Comparison of ENCODE assay signal across 1 cellular context in the genomic region with DNA sequence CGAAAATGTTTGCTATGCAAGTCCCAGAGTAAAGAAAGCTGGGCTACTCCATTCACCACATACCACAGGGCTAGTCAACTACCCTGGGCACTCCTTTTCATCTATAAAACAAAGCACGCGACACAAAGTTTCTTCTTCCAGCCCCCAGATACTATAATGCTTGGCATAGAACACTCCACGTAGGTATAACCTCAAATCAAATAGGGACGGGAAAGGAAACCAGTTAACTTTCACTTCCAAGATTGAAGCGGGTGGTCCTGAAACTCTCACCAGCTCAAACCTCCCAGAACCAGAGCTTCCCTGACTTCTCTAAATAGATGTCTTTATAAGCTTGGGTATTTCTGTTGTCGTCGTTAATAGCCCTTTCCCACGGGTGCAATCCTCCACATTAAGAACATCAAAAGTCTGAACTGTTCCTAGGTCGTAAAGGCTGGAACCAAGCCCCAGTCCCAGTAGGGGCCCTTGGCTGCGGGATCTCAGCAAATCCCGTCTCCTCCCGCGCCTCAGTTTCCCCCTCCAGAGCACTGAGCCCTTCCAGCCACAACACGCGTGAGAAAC.
TF ChIP-seq lines count a peak whose summit lies in the region.

No MANE protein-coding gene starts in this region.

TF ChIP-seq in GM12878, 131 proteins besides CTCF, POLR2A, EP300 and RAD21 (continued from another document):
- peak; percentile 34; the same call in 1 of the 2 replicates for TF ChIP-seq NKRF (conservative IDR thresholded peaks at IDR 0.05)
- peak in 1 of 2 experiments; percentile 55; a peak in 1 of 4 replicates for TF ChIP-seq BHLHE40 (IDR thresholded peaks at IDR 0.05; ENCODE audit: borderline replicate concordance in 1 of 2, low read depth in 2 of 2, low read length in 1 of 2)
- no peak for TF ChIP-seq ATF2 (IDR thresholded peaks at IDR 0.05; ENCODE audit: low read length)
- no peak for TF ChIP-seq PBX3 (IDR thresholded peaks at IDR 0.05; ENCODE audit: insufficient replicate concordance, low read depth, low read length)
- no peak for TF ChIP-seq CEBPZ (IDR thresholded peaks at IDR 0.05; ENCODE audit: low read depth, low read length)
- TF ChIP-seq JUNB (IDR thresholded peaks at IDR 0.05): no peak
- no peak for TF ChIP-seq CHD2 (IDR thresholded peaks at IDR 0.05; ENCODE audit: borderline replicate concordance, low read depth, low read length)
- TF ChIP-seq MEF2A (IDR thresholded peaks at IDR 0.05; ENCODE audit: insufficient read depth, low read depth, low read length): no peak
- TF ChIP-seq BACH1 (IDR thresholded peaks at IDR 0.05; ENCODE audit: borderline replicate concordance): 0 out of 2 replicates have a peak, but pooled peaks have one; percentile 9
- TF ChIP-seq, protein P1, sequence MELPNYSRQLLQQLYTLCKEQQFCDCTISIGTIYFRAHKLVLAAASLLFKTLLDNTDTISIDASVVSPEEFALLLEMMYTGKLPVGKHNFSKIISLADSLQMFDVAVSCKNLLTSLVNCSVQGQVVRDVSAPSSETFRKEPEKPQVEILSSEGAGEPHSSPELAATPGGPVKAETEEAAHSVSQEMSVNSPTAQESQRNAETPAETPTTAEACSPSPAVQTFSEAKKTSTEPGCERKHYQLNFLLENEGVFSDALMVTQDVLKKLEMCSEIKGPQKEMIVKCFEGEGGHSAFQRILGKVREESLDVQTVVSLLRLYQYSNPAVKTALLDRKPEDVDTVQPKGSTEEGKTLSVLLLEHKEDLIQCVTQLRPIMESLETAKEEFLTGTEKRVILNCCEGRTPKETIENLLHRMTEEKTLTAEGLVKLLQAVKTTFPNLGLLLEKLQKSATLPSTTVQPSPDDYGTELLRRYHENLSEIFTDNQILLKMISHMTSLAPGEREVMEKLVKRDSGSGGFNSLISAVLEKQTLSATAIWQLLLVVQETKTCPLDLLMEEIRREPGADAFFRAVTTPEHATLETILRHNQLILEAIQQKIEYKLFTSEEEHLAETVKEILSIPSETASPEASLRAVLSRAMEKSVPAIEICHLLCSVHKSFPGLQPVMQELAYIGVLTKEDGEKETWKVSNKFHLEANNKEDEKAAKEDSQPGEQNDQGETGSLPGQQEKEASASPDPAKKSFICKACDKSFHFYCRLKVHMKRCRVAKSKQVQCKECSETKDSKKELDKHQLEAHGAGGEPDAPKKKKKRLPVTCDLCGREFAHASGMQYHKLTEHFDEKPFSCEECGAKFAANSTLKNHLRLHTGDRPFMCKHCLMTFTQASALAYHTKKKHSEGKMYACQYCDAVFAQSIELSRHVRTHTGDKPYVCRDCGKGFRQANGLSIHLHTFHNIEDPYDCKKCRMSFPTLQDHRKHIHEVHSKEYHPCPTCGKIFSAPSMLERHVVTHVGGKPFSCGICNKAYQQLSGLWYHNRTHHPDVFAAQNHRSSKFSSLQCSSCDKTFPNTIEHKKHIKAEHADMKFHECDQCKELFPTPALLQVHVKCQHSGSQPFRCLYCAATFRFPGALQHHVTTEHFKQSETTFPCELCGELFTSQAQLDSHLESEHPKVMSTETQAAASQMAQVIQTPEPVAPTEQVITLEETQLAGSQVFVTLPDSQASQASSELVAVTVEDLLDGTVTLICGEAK (IDR thresholded peaks at IDR 0.05; ENCODE audit: borderline replicate concordance): 0 out of 2 replicates have a peak, but pooled peaks have one; percentile 33
- no peak for TF ChIP-seq SIX5 (IDR thresholded peaks at IDR 0.05; ENCODE audit: low read depth, low read length, severe bottlenecking)
- no peak for TF ChIP-seq STAT3 (IDR thresholded peaks at IDR 0.05; ENCODE audit: low read depth, low read length)
- TF ChIP-seq, protein P2, sequence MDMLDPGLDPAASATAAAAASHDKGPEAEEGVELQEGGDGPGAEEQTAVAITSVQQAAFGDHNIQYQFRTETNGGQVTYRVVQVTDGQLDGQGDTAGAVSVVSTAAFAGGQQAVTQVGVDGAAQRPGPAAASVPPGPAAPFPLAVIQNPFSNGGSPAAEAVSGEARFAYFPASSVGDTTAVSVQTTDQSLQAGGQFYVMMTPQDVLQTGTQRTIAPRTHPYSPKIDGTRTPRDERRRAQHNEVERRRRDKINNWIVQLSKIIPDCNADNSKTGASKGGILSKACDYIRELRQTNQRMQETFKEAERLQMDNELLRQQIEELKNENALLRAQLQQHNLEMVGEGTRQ (IDR thresholded peaks at IDR 0.05; ENCODE audit: borderline replicate concordance, low read depth, low read length): no peak
- no peak for TF ChIP-seq TARDBP (IDR thresholded peaks at IDR 0.05; ENCODE audit: borderline replicate concordance)
- TF ChIP-seq CREM (IDR thresholded peaks at IDR 0.05; ENCODE audit: low read depth): no peak
- no peak for TF ChIP-seq ZNF622 (IDR thresholded peaks at IDR 0.05)
- no peak for TF ChIP-seq POLR2AphosphoS2 (IDR thresholded peaks at IDR 0.05; ENCODE audit: low read depth, low read length)
- TF ChIP-seq ZNF592 (IDR thresholded peaks at IDR 0.05): no peak
- TF ChIP-seq, protein P3, sequence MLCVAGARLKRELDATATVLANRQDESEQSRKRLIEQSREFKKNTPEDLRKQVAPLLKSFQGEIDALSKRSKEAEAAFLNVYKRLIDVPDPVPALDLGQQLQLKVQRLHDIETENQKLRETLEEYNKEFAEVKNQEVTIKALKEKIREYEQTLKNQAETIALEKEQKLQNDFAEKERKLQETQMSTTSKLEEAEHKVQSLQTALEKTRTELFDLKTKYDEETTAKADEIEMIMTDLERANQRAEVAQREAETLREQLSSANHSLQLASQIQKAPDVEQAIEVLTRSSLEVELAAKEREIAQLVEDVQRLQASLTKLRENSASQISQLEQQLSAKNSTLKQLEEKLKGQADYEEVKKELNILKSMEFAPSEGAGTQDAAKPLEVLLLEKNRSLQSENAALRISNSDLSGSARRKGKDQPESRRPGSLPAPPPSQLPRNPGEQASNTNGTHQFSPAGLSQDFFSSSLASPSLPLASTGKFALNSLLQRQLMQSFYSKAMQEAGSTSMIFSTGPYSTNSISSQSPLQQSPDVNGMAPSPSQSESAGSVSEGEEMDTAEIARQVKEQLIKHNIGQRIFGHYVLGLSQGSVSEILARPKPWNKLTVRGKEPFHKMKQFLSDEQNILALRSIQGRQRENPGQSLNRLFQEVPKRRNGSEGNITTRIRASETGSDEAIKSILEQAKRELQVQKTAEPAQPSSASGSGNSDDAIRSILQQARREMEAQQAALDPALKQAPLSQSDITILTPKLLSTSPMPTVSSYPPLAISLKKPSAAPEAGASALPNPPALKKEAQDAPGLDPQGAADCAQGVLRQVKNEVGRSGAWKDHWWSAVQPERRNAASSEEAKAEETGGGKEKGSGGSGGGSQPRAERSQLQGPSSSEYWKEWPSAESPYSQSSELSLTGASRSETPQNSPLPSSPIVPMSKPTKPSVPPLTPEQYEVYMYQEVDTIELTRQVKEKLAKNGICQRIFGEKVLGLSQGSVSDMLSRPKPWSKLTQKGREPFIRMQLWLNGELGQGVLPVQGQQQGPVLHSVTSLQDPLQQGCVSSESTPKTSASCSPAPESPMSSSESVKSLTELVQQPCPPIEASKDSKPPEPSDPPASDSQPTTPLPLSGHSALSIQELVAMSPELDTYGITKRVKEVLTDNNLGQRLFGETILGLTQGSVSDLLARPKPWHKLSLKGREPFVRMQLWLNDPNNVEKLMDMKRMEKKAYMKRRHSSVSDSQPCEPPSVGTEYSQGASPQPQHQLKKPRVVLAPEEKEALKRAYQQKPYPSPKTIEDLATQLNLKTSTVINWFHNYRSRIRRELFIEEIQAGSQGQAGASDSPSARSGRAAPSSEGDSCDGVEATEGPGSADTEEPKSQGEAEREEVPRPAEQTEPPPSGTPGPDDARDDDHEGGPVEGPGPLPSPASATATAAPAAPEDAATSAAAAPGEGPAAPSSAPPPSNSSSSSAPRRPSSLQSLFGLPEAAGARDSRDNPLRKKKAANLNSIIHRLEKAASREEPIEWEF (IDR thresholded peaks at IDR 0.05; ENCODE audit: insufficient replicate concordance, low read depth, low read length): no peak
- no peak for TF ChIP-seq NR2C1 (IDR thresholded peaks at IDR 0.05)
